ENCODE assay signal across 9 cellular contexts in genomic region chr19:8334458-8335342, GRCh38. TPM values are rescaled to one million over a fixed set of nuclear protein-coding genes. Genes with fewer than 3 reads are reported as not detected.
A peak's percentile ranks its signal among the peaks of the same experiment; 100 is the strongest.
DNase-seq lines count a peak whose midpoint lies in the region; ATAC-seq and TF ChIP-seq lines count a peak whose summit lies in the region.
"Had no signal": no experiment of that assay in that cellular context is flagged by ENCODE, and none has a peak within 500 bp of the region (broad histone marks: within the 10 kb centered on the region; RNA-seq: fewer than 3 reads in every experiment).

No MANE protein-coding gene starts in this region.

- peaks cover 25% of the 10 kb centered on the region for H3K27me3 Mint-ChIP-seq in activated CD4-positive, alpha-beta T cell treated with anti-CD3 and anti-CD28 coated beads for 36 hours

- H3K27ac Mint-ChIP-seq in activated CD4-positive, alpha-beta T cell treated with anti-CD3 and anti-CD28 coated beads for 36 hours = no peak overlapping the region

- H3K9me3 ChIP-seq in psoas muscle = no peaks in the 10 kb centered on the region

- peaks cover 16% of the 10 kb centered on the region for H3K4me1 ChIP-seq in psoas muscle

- H3K4me1 Mint-ChIP-seq in activated CD4-positive, alpha-beta T cell treated with anti-CD3 and anti-CD28 coated beads for 36 hours = peaks cover 8% of the 10 kb centered on the region

- 15 to 21% (median 20%) methylated on average over 84 to 117 of the region's 117 CpGs for WGBS in psoas muscle, 3 donors

- no peaks in the 10 kb centered on the region for H3K36me3 Mint-ChIP-seq in activated CD4-positive, alpha-beta T cell treated with anti-CD3 and anti-CD28 coated beads for 36 hours (ENCODE audit: low read depth)

- peak; percentile 61 for DNase-seq in activated CD4-positive, alpha-beta T cell treated with anti-CD3 and anti-CD28 coated beads for 36 hours
- DNase-seq in activated CD4-positive, alpha-beta T cell treated with anti-CD3 and anti-CD28 coated beads for 4 hours = no peak
- DNase-seq in M059J (ENCODE audit: low read depth) (peak; percentile 61), fibroblast of villous mesenchyme (ENCODE audit: low read depth) (peak; percentile 72), psoas muscle (peak in 1 of 2 donors; percentile 56), cortex of kidney (lab: John Stamatoyannopoulos, UW) (no peak), NCI-H1048 (lab: John Stamatoyannopoulos, UW) (no peak)
- DNase-seq: DND-41 had no signal

- intact Hi-C loops in activated CD4-positive, alpha-beta T cell treated with anti-CD3 and anti-CD28 coated beads for 36 hours (cut with DNase I, micrococcal nuclease) = no loop called here
- intact Hi-C loops in psoas muscle (cut with DNase I) = no loop called here

- POLR2A ChIA-PET in activated CD4-positive, alpha-beta T cell treated with anti-CD3 and anti-CD28 coated beads for 36 hours (lab: Charles Lee) = interaction anchor here (0.9 kb wide), 1 partner anchor 391 kb away, joined by 3 read pairs; the partner anchor contains the start of gene TIMM44

- H3K4me3 ChIP-seq in fibroblast of villous mesenchyme (ENCODE audit: low read depth, low read length) = no peak overlapping the region
- peak overlapping the region; percentile 54 for H3K4me3 ChIP-seq in psoas muscle

- CTCF ChIA-PET in activated CD4-positive, alpha-beta T cell treated with anti-CD3 and anti-CD28 coated beads for 36 hours (lab: Charles Lee) = interaction anchor here (0.5 to 3.3 kb wide), 14 partner anchors 9 to 591 kb away, joined by 3 to 20 read pairs (median 4); partner anchors contain the start of genes ANGPTL4, KANK3 and RPS28

- H3K4me3 Mint-ChIP-seq in activated CD4-positive, alpha-beta T cell treated with anti-CD3 and anti-CD28 coated beads for 36 hours = no peak overlapping the region

- H3K36me3 ChIP-seq in psoas muscle (ENCODE audit: insufficient read depth in 1 of 2, low read depth in 1 of 2) = no peaks in the 10 kb centered on the region

- H3K9me3 Mint-ChIP-seq in activated CD4-positive, alpha-beta T cell treated with anti-CD3 and anti-CD28 coated beads for 36 hours (ENCODE audit: low read depth) = no peaks in the 10 kb centered on the region

- 0 out of 2 replicates have a peak, but pooled peaks have one; percentile 8 for TF ChIP-seq CTCF in VCaP (conservative IDR thresholded peaks at IDR 0.05)
- TF ChIP-seq CTCF in fibroblast of villous mesenchyme (IDR thresholded peaks at IDR 0.05; ENCODE audit: insufficient read depth, low read depth, low read length) = no peak
- no peak for TF ChIP-seq CTCF in psoas muscle (IDR thresholded peaks at IDR 0.05)

- ATAC-seq in activated CD4-positive, alpha-beta T cell treated with anti-CD3 and anti-CD28 coated beads for 36 hours = peak; percentile 70
- ATAC-seq in psoas muscle = peak; percentile 27 to 84 (median 69)

- H3K27me3 ChIP-seq in psoas muscle (ENCODE audit: insufficient read depth in 3 of 3, low read length in 2 of 3) = peaks cover 0 to 51% (median 18%) of the 10 kb centered on the region in 3 donors

- H3K27ac ChIP-seq in VCaP (no peak overlapping the region), psoas muscle (peak overlapping the region; percentile 41)

RNA-seq across cellular contexts. Expression of gene KANK3, which starts 8.4 kb away (rescaled TPM):
- total RNA-seq in activated CD4-positive, alpha-beta T cell treated with anti-CD3 and anti-CD28 coated beads for 36 hours = 1 to 10 TPM in 1 of 2 experiments, under 1 TPM in 1; 0.98 to 1.1 TPM
- 0.74 TPM in 1 of 2 replicates, not detected in the other for total RNA-seq in M059J (2014; rRNA removed; shearing (Covaris generic))
- under 0.01 and 0.64 TPM in 2 replicates for total RNA-seq in fibroblast of villous mesenchyme
- 10 to 100 TPM in 2 of 4 donors, 1 to 10 TPM in 2; 7.1 to 14.2 (median 9.7) TPM for total RNA-seq in psoas muscle
- polyA plus RNA-seq in psoas muscle = 1 to 10 TPM; 5.1 to 9.4 (median 7.7) TPM

RNA-seq across cellular contexts. Expression of gene RPS28, which starts 13.4 kb away (rescaled TPM):
- total RNA-seq in activated CD4-positive, alpha-beta T cell treated with anti-CD3 and anti-CD28 coated beads for 36 hours = 1,000 to 10,000 TPM; 1,994 to 2,316 TPM
- total RNA-seq in M059J (2014; rRNA removed; shearing (Covaris generic)) = 179 and 238 TPM in 2 replicates
- total RNA-seq in fibroblast of villous mesenchyme (86.4 and 117 TPM in 2 replicates), psoas muscle (1,000 to 10,000 TPM in 2 of 4 donors, 100 to 1,000 TPM in 2; 947 to 1,442 (median 1,003) TPM)
- 100 to 1,000 TPM; 431 to 717 (median 657) TPM for polyA plus RNA-seq in psoas muscle

RNA-seq across cellular contexts. Expression of gene NDUFA7, which starts 13.5 kb away (rescaled TPM):
- total RNA-seq in activated CD4-positive, alpha-beta T cell treated with anti-CD3 and anti-CD28 coated beads for 36 hours = 100 to 1,000 TPM in 1 of 2 experiments, 10 to 100 TPM in 1; 90.9 to 112 TPM
- 51.6 and 63.0 TPM in 2 replicates for total RNA-seq in M059J (2014; rRNA removed; shearing (Covaris generic))
- 9.1 and 18.4 TPM in 2 replicates for total RNA-seq in fibroblast of villous mesenchyme
- total RNA-seq in psoas muscle = 100 to 1,000 TPM in 3 of 4 donors, 10 to 100 TPM in 1; 76.8 to 150 (median 109) TPM
- polyA plus RNA-seq in psoas muscle = 100 to 1,000 TPM; 211 to 271 (median 243) TPM

RNA-seq across cellular contexts. Expression of gene CD320, which starts 26.5 kb away (rescaled TPM):
- 10 to 100 TPM; 39.9 to 41.4 TPM for total RNA-seq in activated CD4-positive, alpha-beta T cell treated with anti-CD3 and anti-CD28 coated beads for 36 hours
- total RNA-seq in M059J (2014; rRNA removed; shearing (Covaris generic)) = 207 and 214 TPM in 2 replicates
- total RNA-seq in fibroblast of villous mesenchyme (18.1 and 29.0 TPM in 2 replicates), psoas muscle (10 to 100 TPM; 17.4 to 25.4 (median 22.4) TPM)
- 10 to 100 TPM; 44.8 to 67.2 (median 47.6) TPM for polyA plus RNA-seq in psoas muscle

RNA-seq across cellular contexts. Expression of gene ANGPTL4, which starts 29.3 kb away (rescaled TPM):
- 1 to 10 TPM; 7.4 to 7.9 TPM for total RNA-seq in activated CD4-positive, alpha-beta T cell treated with anti-CD3 and anti-CD28 coated beads for 36 hours
- total RNA-seq in M059J (2014; rRNA removed; shearing (Covaris generic)) = 0.27 and 0.91 TPM in 2 replicates
- 0.64 and 1.3 TPM in 2 replicates for total RNA-seq in fibroblast of villous mesenchyme
- total RNA-seq in psoas muscle = 100 to 1,000 TPM in 1 of 4 donors, 10 to 100 TPM in 3; 10.7 to 118 (median 44.7) TPM
- 100 to 1,000 TPM in 1 of 3 donors, 10 to 100 TPM in 2; 17.2 to 235 (median 19.1) TPM for polyA plus RNA-seq in psoas muscle

Comparison
In these comparisons a context has a peak if more than half of its experiments do, and no peak if none do; other contexts are left out.
1. DNase-seq: peak in activated CD4-positive, alpha-beta T cell treated with anti-CD3 and anti-CD28 coated beads for 36 hours (single experiment), M059J (single experiment) and fibroblast of villous mesenchyme (single experiment); none in activated CD4-positive, alpha-beta T cell treated with anti-CD3 and anti-CD28 coated beads for 4 hours (0 of 2), cortex of kidney (single experiment) and NCI-H1048 (single experiment).